In genomic region chr13:99528547-99528946, GRCh38 we compare ENCODE assay signal across 8 cellular contexts. TPM values are rescaled to one million over a fixed set of nuclear protein-coding genes. Genes with fewer than 3 reads are reported as not detected.
DNase-seq lines count a peak whose midpoint lies in the region; ATAC-seq and TF ChIP-seq lines count a peak whose summit lies in the region.

No MANE protein-coding gene starts in this region.

- peak; percentile 84 for ATAC-seq in GM18511 (IDR thresholded peaks at IDR 0.05; ENCODE audit: unreplicated experiment)
- ATAC-seq in HG03565 (IDR thresholded peaks at IDR 0.05; ENCODE audit: unreplicated experiment): peak; percentile 61

- H3K36me3 ChIP-seq in neutrophil (peaks cover 85% of the 10 kb centered on the region), adrenal gland (replicated peaks in 1 of 2) (peaks cover 0 to 3% of the 10 kb centered on the region in 2 donors), GM23248 (ENCODE audit: low read depth) (peaks cover 36% of the 10 kb centered on the region)

- H3K27me3 ChIP-seq in neutrophil (no peaks in the 10 kb centered on the region), adrenal gland (no peaks in the 10 kb centered on the region), GM23248 (replicated peaks; ENCODE audit: insufficient read depth) (no peaks in the 10 kb centered on the region)

- no peak for DNase-seq in AG10803 (ENCODE audit: low read depth)
- DNase-seq in adrenal gland: no peak
- DNase-seq in SIG-M5 (lab: John Stamatoyannopoulos, UW): no peak
- DNase-seq in GM23248: no peak

- TF ChIP-seq POLR2A in adrenal gland (IDR thresholded peaks at IDR 0.05): no peak

- H3K4me2 ChIP-seq in GM23248 (ENCODE audit: unreplicated experiment): no peak overlapping the region

- in situ Hi-C loops in GM23248 (cut with MboI): no loop called here

- H2AFZ ChIP-seq in GM23248: no peak overlapping the region

- 0 out of 2 replicates have a peak, but pooled peaks cover 3% of the 10 kb centered on the region for H3F3A ChIP-seq in GM23248 (ENCODE audit: insufficient read depth)

- H3K79me2 ChIP-seq in GM23248 (ENCODE audit: insufficient read depth): peaks cover 64% of the 10 kb centered on the region

- H3K9me3 ChIP-seq in neutrophil (no peaks in the 10 kb centered on the region), adrenal gland (replicated peaks in 1 of 3) (no peaks in the 10 kb centered on the region), GM23248 (ENCODE audit: low read depth) (no peaks in the 10 kb centered on the region)

- H4K20me1 ChIP-seq in GM23248 (ENCODE audit: insufficient read depth): no peaks in the 10 kb centered on the region

- H3K4me1 ChIP-seq in neutrophil (ENCODE audit: control insufficient read depth in 1 of 2, insufficient read depth in 1 of 2, low read depth in 1 of 2, low read length in 1 of 2) (peaks cover 0 to 17% of the 10 kb centered on the region in 2 experiments), adrenal gland (replicated peaks in 1 of 2) (no peaks in the 10 kb centered on the region), GM23248 (ENCODE audit: insufficient read depth) (no peaks in the 10 kb centered on the region)

- no peak overlapping the region for H3K4me3 ChIP-seq in AG10803 (ENCODE audit: low read length)
- H3K4me3 ChIP-seq in neutrophil (ENCODE audit: low read depth in 1 of 2, low read length in 1 of 2): no peak overlapping the region
- no peak overlapping the region for H3K4me3 ChIP-seq in adrenal gland
- H3K4me3 ChIP-seq in GM23248: no peak overlapping the region

- TF ChIP-seq CTCF in AG10803 (conservative IDR thresholded peaks at IDR 0.05; ENCODE audit: low read length) (peak; percentile 11; the same call in 1 of the 2 replicates), VCaP (conservative IDR thresholded peaks at IDR 0.05) (peak; percentile 80), neutrophil (IDR thresholded peaks at IDR 0.05) (no peak), adrenal gland (IDR thresholded peaks at IDR 0.05) (peak in 2 of 6 experiments; percentile 4 to 9)

- no peak overlapping the region for H3K9ac ChIP-seq in GM23248

- intact Hi-C loops in adrenal gland (cut with DNase I): no loop called here

- no peak overlapping the region for H3K27ac ChIP-seq in VCaP
- peak overlapping the region; percentile 16 for H3K27ac ChIP-seq in neutrophil
- no peak overlapping the region for H3K27ac ChIP-seq in adrenal gland
- H3K27ac ChIP-seq in GM23248: no peak overlapping the region

- H3K9me2 ChIP-seq in GM23248 (ENCODE audit: insufficient read depth): no peaks in the 10 kb centered on the region

RNA-seq across cellular contexts. Expression of gene TM9SF2, which starts 27.3 kb away (rescaled TPM):
- 100 to 1,000 TPM; 100 to 144 (median 113) TPM for total RNA-seq in adrenal gland
- polyA plus RNA-seq in adrenal gland: 100 to 1,000 TPM in 1 of 3 donors, 10 to 100 TPM in 2; 22.7 to 146 (median 29.9) TPM
- 168 and 189 TPM in 2 replicates for total RNA-seq in GM23248 (2014; rRNA removed; shearing (Covaris generic))
- 156 and 162 TPM in 2 replicates for polyA plus RNA-seq in GM23248 (2016; fragmentation: Nextera tagmentation; extraction: Ambion mirVana)
